ENCODE assay signal across 17 cellular contexts in genomic region chr15:40785158-40785557, GRCh38. TPM values are rescaled to one million over a fixed set of nuclear protein-coding genes. Genes with fewer than 3 reads are reported as not detected.
A peak's percentile ranks its signal among the peaks of the same experiment; 100 is the strongest.
DNase-seq lines count a peak whose midpoint lies in the region; TF ChIP-seq lines count a peak whose summit lies in the region.
"Had no signal": no experiment of that assay in that cellular context is flagged by ENCODE, and none has a peak within 500 bp of the region (broad histone marks: within the 10 kb centered on the region; RNA-seq: fewer than 3 reads in every experiment).

No MANE protein-coding gene starts in this region.

- H3K4me1 ChIP-seq in OCI-LY7 (ENCODE audit: insufficient read depth, low read length, poor library complexity, severe bottlenecking) (peaks cover 28% of the 10 kb centered on the region), osteoblast (ENCODE audit: insufficient read depth, low read length) (peaks cover 16% of the 10 kb centered on the region), sigmoid colon (peaks cover 0 to 10% (median 3%) of the 10 kb centered on the region in 4 donors)

- intact Hi-C loops in OCI-LY7 (cut with micrococcal nuclease; ENCODE audit: unreplicated experiment) (loop anchor here (10.0 kb wide), 1 partner anchor 270 kb away; no protein-coding TSS in a partner anchor), sigmoid colon (cut with DNase I) (no loop called here)

- no peaks in the 10 kb centered on the region; the same call in 1 of the 2 replicates for H4K20me1 ChIP-seq in OCI-LY7 (ENCODE audit: insufficient read depth, low read length)
- H4K20me1 ChIP-seq in osteoblast (ENCODE audit: insufficient read depth, low read length) = peaks cover 45% of the 10 kb centered on the region

- H2AFZ ChIP-seq in OCI-LY7 (ENCODE audit: low read length) (no peak overlapping the region), osteoblast (ENCODE audit: low read length) (no peak overlapping the region)

- no TSS peak for BruUV-seq in OCI-LY7 (replicated peaks; lab: Mats Ljungman, UMichigan)

- H3K27ac ChIP-seq in C4-2B = peak overlapping the region; percentile 87
- no peak overlapping the region for H3K27ac ChIP-seq in OCI-LY7 (ENCODE audit: low read depth, low read length, poor library complexity, severe bottlenecking)
- peak overlapping the region; percentile 96 for H3K27ac ChIP-seq in epithelial cell of prostate
- no peak overlapping the region for H3K27ac ChIP-seq in osteoblast (ENCODE audit: low read depth, low read length)
- no peak overlapping the region for H3K27ac ChIP-seq in sigmoid colon

- no peak overlapping the region for H3K4me2 ChIP-seq in OCI-LY7 (ENCODE audit: low read length)
- H3K4me2 ChIP-seq in osteoblast (ENCODE audit: insufficient read depth, low read length) = no peak overlapping the region

- DNase-seq in OCI-LY7 (ENCODE audit: low spot score) (no peak), epithelial cell of prostate (ENCODE audit: low read depth, low spot score) (no peak), osteoblast (ENCODE audit: insufficient read length, low spot score, missing footprints) (no peak), NCI-H2107 (lab: John Stamatoyannopoulos, UW) (no peak), sigmoid colon (no peak)
- no peak for DNase-seq in activated CD8-positive, alpha-beta memory T cell treated with anti-CD3 and anti-CD28 coated beads for 24 hours
- DNase-seq in stimulated activated CD4-positive, alpha-beta T cell treated with anti-CD3 and anti-CD28 coated beads, Interleukin-15, amount 100 ng/mL, for 24 hours = no peak
- DNase-seq: activated CD4-positive, alpha-beta T cell treated with anti-CD3 and anti-CD28 coated beads, Interleukin-2, amount 50 U/mL, for 4 hours; amniotic stem cell; COR-L47; head of caudate nucleus; Karpas-422; NCI-H1417 treated with DMSO at 0.1 percent for 48 hours; NCI-H510A; occipital lobe; stimulated activated naive CD4-positive, alpha-beta T cell had no signal

- H3K36me3 ChIP-seq in OCI-LY7 (ENCODE audit: insufficient read depth, low read length) (no peaks in the 10 kb centered on the region), osteoblast (ENCODE audit: insufficient read depth, low read length) (peaks cover 3% of the 10 kb centered on the region), sigmoid colon (no peaks in the 10 kb centered on the region)

- H3K9me3 ChIP-seq in OCI-LY7 (ENCODE audit: low read length) (no peaks in the 10 kb centered on the region), osteoblast (ENCODE audit: low read depth, low read length) (no peaks in the 10 kb centered on the region), sigmoid colon (no peaks in the 10 kb centered on the region)

- TF ChIP-seq POLR2A in sigmoid colon (IDR thresholded peaks at IDR 0.05) = no peak

- no peaks in the 10 kb centered on the region for H3K79me2 ChIP-seq in OCI-LY7 (ENCODE audit: insufficient read depth, low read depth, low read length)
- H3K79me2 ChIP-seq in osteoblast (ENCODE audit: insufficient read depth, low read length) = peaks cover 49% of the 10 kb centered on the region

- no peaks in the 10 kb centered on the region for H3K27me3 ChIP-seq in osteoblast (ENCODE audit: insufficient read depth, low read length)
- H3K27me3 ChIP-seq in sigmoid colon = no peaks in the 10 kb centered on the region

- POLR2A ChIA-PET in OCI-LY7 (lab: Charles Lee) = interaction anchor here (0.7 to 2.1 kb wide), 5 partner anchors 14 to 602 kb away, joined by 3 to 9 read pairs (median 4); partner anchors contain the start of gene C15orf62

- no peak for TF ChIP-seq CTCF in C4-2B (conservative IDR thresholded peaks at IDR 0.05)
- TF ChIP-seq CTCF in OCI-LY7 (conservative IDR thresholded peaks at IDR 0.05; ENCODE audit: low read length) = peak; percentile 41
- TF ChIP-seq CTCF in osteoblast (IDR thresholded peaks at IDR 0.05; ENCODE audit: extremely low read depth, low read depth, low read length) = peak; percentile 11
- no peak for TF ChIP-seq CTCF in sigmoid colon (IDR thresholded peaks at IDR 0.05)

- CTCF ChIA-PET in OCI-LY7 (lab: Charles Lee; ENCODE audit: unreplicated experiment) = interaction anchor here (0.8 to 0.9 kb wide), 2 partner anchors 38 to 106 kb away, joined by 3 read pairs; no protein-coding TSS in a partner anchor

- WGBS in sigmoid colon, 2 donors = 46 to 77% methylated on average over 3 of the region's 3 CpGs

- no peaks in the 10 kb centered on the region for H3K9me2 ChIP-seq in OCI-LY7 (ENCODE audit: insufficient read depth, low read length)

- H3K4me3 ChIP-seq in OCI-LY7 (ENCODE audit: low read depth, low read length, poor library complexity, severe bottlenecking) (no peak overlapping the region), osteoblast (ENCODE audit: insufficient read depth, low read length) (no peak overlapping the region), sigmoid colon (no peak overlapping the region)

- no peak for TF ChIP-seq EP300 in sigmoid colon (IDR thresholded peaks at IDR 0.05)

RNA-seq across cellular contexts. Expression of gene C15orf62, which starts 15.4 kb away (rescaled TPM):
- 4.0 and 4.7 TPM in 2 replicates for total RNA-seq in OCI-LY7 (2014; rRNA removed; shearing (Covaris generic))
- total RNA-seq in OCI-LY7 (2022) = 2.4 and 2.7 TPM in 2 replicates
- under 0.01 and 0.29 TPM in 2 replicates for total RNA-seq in osteoblast
- total RNA-seq in sigmoid colon = under 1 TPM in 3 of 4 donors, not detected in 1; 0.28 to 0.71 (median 0.66) TPM
- 1 to 10 TPM in 1 of 3 donors, not detected in 2; 1.1 TPM for polyA plus RNA-seq in sigmoid colon
- total RNA-seq: occipital lobe had no signal

RNA-seq across cellular contexts. Expression of gene GCHFR, which starts 21.3 kb away (rescaled TPM):
- 97.4 and 113 TPM in 2 replicates for total RNA-seq in OCI-LY7 (2014; rRNA removed; shearing (Covaris generic))
- total RNA-seq in OCI-LY7 (2022) (66.0 and 75.7 TPM in 2 replicates), osteoblast (4.4 and 4.7 TPM in 2 replicates), sigmoid colon (10 to 100 TPM in 3 of 4 donors, 1 to 10 TPM in 1; 2.2 to 27.8 (median 15.8) TPM)
- 10 to 100 TPM; 45.0 to 71.7 (median 54.6) TPM for polyA plus RNA-seq in sigmoid colon

RNA-seq across cellular contexts. Expression of gene ZFYVE19, which starts 21.7 kb away (rescaled TPM):
- total RNA-seq in OCI-LY7 (2014; rRNA removed; shearing (Covaris generic)) = 24.3 and 29.3 TPM in 2 replicates
- total RNA-seq in OCI-LY7 (2022) (18.8 and 22.8 TPM in 2 replicates), osteoblast (17.4 and 18.0 TPM in 2 replicates), sigmoid colon (10 to 100 TPM; 17.5 to 49.6 (median 29.9) TPM)
- polyA plus RNA-seq in sigmoid colon = 10 to 100 TPM; 14.4 to 32.4 (median 28.7) TPM

RNA-seq across cellular contexts. Expression of gene DNAJC17, which starts 22.1 kb away (rescaled TPM):
- 24.2 and 39.2 TPM in 2 replicates for total RNA-seq in OCI-LY7 (2014; rRNA removed; shearing (Covaris generic))
- 38.8 and 39.9 TPM in 2 replicates for total RNA-seq in OCI-LY7 (2022)
- total RNA-seq in osteoblast = 14.8 and 15.6 TPM in 2 replicates
- total RNA-seq in sigmoid colon = 10 to 100 TPM in 2 of 4 donors, 1 to 10 TPM in 2; 9.1 to 25.8 (median 12.8) TPM
- polyA plus RNA-seq in sigmoid colon = 10 to 100 TPM; 46.5 to 56.4 (median 46.8) TPM

RNA-seq across cellular contexts. Expression of gene RMDN3, which starts 30.1 kb away (rescaled TPM):
- 10.7 and 14.9 TPM in 2 replicates for total RNA-seq in OCI-LY7 (2014; rRNA removed; shearing (Covaris generic))
- total RNA-seq in OCI-LY7 (2022) (21.5 and 23.7 TPM in 2 replicates), osteoblast (18.6 and 19.9 TPM in 2 replicates), sigmoid colon (10 to 100 TPM; 20.8 to 26.4 (median 22.4) TPM)
- 10 to 100 TPM in 1 of 3 donors, 1 to 10 TPM in 2; 7.9 to 32.7 (median 9.6) TPM for polyA plus RNA-seq in sigmoid colon

Comparison
In these comparisons a context has a peak if more than half of its experiments do, and no peak if none do; other contexts are left out.
1. H3K27ac ChIP-seq: peak in C4-2B (single experiment) and epithelial cell of prostate (single experiment); none in OCI-LY7 (single experiment), osteoblast (single experiment) and sigmoid colon (0 of 4).
2. CTCF ChIP-seq: peak in OCI-LY7 (single experiment) and osteoblast (single experiment); none in C4-2B (single experiment) and sigmoid colon (0 of 4).